26 cellular contexts compared by ENCODE assay signal in genomic region chr1:5504364-5504740, GRCh38.
DNase-seq lines count a peak whose midpoint lies in the region; ATAC-seq and TF ChIP-seq lines count a peak whose summit lies in the region.
"Had no signal": no experiment of that assay in that cellular context is flagged by ENCODE, and none has a peak within 500 bp of the region (broad histone marks: within the 10 kb centered on the region; RNA-seq: fewer than 3 reads in every experiment).

No MANE protein-coding gene starts in this region.

- H3K9me3 ChIP-seq in right cardiac atrium (ENCODE audit: control insufficient read depth, low read length), result no peaks in the 10 kb centered on the region
- H3K9me3 ChIP-seq in left lung, result no peaks in the 10 kb centered on the region
- H3K9me3 ChIP-seq: A549, pancreas, testis, vagina had no signal

- CTCF ChIA-PET in HEK293T (lab: Yijun Ruan, JAX), result no interaction called here

- H3K27ac ChIP-seq in right cardiac atrium (ENCODE audit: low read length) (no peak overlapping the region), left lung (no peak overlapping the region)
- H3K27ac ChIP-seq: A549, hepatocyte, pancreas, testis, vagina had no signal

- no peak for TF ChIP-seq CTCF in left lung (IDR thresholded peaks at IDR 0.05)

- 45% methylated on average over 8 of the region's 8 CpGs for WGBS in right cardiac atrium

- H3K4me3 ChIP-seq in right cardiac atrium (ENCODE audit: low read length) (no peak overlapping the region), left lung (no peak overlapping the region)
- H3K4me3 ChIP-seq: A549, hepatocyte, pancreas, testis, vagina had no signal

- POLR2A ChIA-PET in HEK293T (lab: Yijun Ruan, JAX), result no interaction called here

- intact Hi-C loops in right cardiac atrium (cut with DNase I), result loop anchor here in 1 of 4 donors (10.0 kb wide), 1 partner anchor 240 kb away; no protein-coding TSS in a partner anchor
- intact Hi-C loops in Right ventricle myocardium inferior (cut with DNase I), result no loop called here
- intact Hi-C loops in left lung (cut with DNase I), result no loop called here

- no peaks in the 10 kb centered on the region for H3K36me3 ChIP-seq in left lung
- H3K36me3 ChIP-seq: pancreas, vagina had no signal

- peak in 2 of 3 donors; percentile 58 to 73 for DNase-seq in right cardiac atrium
- DNase-seq in Right ventricle myocardium inferior (ENCODE audit: missing footprints), result no peak
- DNase-seq in astrocyte of the hippocampus (ENCODE audit: low read depth, low spot score), result peak; percentile 44
- DNase-seq in left lung, result peak; percentile 14 to 34
- DNase-seq in occipital lobe (lab: John Stamatoyannopoulos, UW), result no peak
- DNase-seq in NCI-H510A treated with DMSO at 0.1 percent for 48 hours (lab: John Stamatoyannopoulos, UW), result no peak
- DNase-seq in HEK293T (ENCODE audit: extremely low spot score), result no peak
- DNase-seq: activated B cell treated with CpG ODN at 0.5 μM for 24 hours; activated T-cell treated with anti-CD3 and anti-CD28 coated beads, Interleukin-2, amount 50 U/mL, for 48 hours; AML-193; CD8-positive, alpha-beta T cell; Kasumi-1; left colon; mesenchymal stem cell; NCI-H1436 treated with DMSO at 0.1 percent for 48 hours; NCI-H446 treated with DMSO at 0.1 percent for 48 hours; NCI-H82; pancreas; stimulated activated CD8-positive, alpha-beta memory T cell treated with anti-CD3 and anti-CD28 coated beads, Interleukin-4, amount 100 ng/mL, for 48 hours; testis had no signal

- peak; percentile 44 to 73 for ATAC-seq in right cardiac atrium
- no peak for ATAC-seq in Right ventricle myocardium inferior
- no peak for ATAC-seq in left lung
- no peak for ATAC-seq in GM18870 (IDR thresholded peaks at IDR 0.05; ENCODE audit: unreplicated experiment)
- ATAC-seq: CD8-positive, alpha-beta T cell; HepG2; left colon; SK-N-SH treated with all-trans-retinoic acid at 6 μM for 48 hours had no signal

- no peaks in the 10 kb centered on the region for H3K4me1 ChIP-seq in right cardiac atrium (ENCODE audit: control insufficient read depth, insufficient read depth, low read length)
- H3K4me1 ChIP-seq in left lung, result no peaks in the 10 kb centered on the region
- H3K4me1 ChIP-seq: A549, pancreas, testis had no signal

- H3K27me3 ChIP-seq in right cardiac atrium (ENCODE audit: control insufficient read depth, insufficient read depth) (no peaks in the 10 kb centered on the region), left lung (peaks cover 0 to 45% of the 10 kb centered on the region in 2 donors)
- H3K27me3 ChIP-seq: hepatocyte, pancreas, testis, vagina had no signal

TF ChIP-seq in HEK293T, 16 proteins besides CTCF, POLR2A, EP300 and RAD21:
- no peak for TF ChIP-seq ZNF384 (IDR thresholded peaks at IDR 0.05)
- no peak for TF ChIP-seq ELF4 (IDR thresholded peaks at IDR 0.05)
- TF ChIP-seq HDGF (IDR thresholded peaks at IDR 0.05; ENCODE audit: borderline replicate concordance), result no peak
- no peak for TF ChIP-seq SUZ12 (IDR thresholded peaks at IDR 0.05)
- TF ChIP-seq LEF1 (IDR thresholded peaks at IDR 0.05; ENCODE audit: borderline replicate concordance), result no peak
- no peak for TF ChIP-seq L3MBTL2 (conservative IDR thresholded peaks at IDR 0.05)
- no peak for TF ChIP-seq TARDBP (IDR thresholded peaks at IDR 0.05)
- no peak for TF ChIP-seq FOXA1 (IDR thresholded peaks at IDR 0.05)
- no peak for TF ChIP-seq ARNT (IDR thresholded peaks at IDR 0.05)
- TF ChIP-seq FOXK2 (IDR thresholded peaks at IDR 0.05), result no peak
- no peak for TF ChIP-seq SP1 (IDR thresholded peaks at IDR 0.05)
- no peak for TF ChIP-seq NFRKB (IDR thresholded peaks at IDR 0.05)
- no peak for TF ChIP-seq BHLHE40 (IDR thresholded peaks at IDR 0.05; ENCODE audit: borderline replicate concordance)
- TF ChIP-seq PKNOX1 (IDR thresholded peaks at IDR 0.05), result no peak
- no peak for TF ChIP-seq CTBP1 (IDR thresholded peaks at IDR 0.05; ENCODE audit: borderline replicate concordance)
- no peak for TF ChIP-seq FOXM1 (IDR thresholded peaks at IDR 0.05; ENCODE audit: borderline replicate concordance)

Comparison
In these comparisons a context has a peak if more than half of its experiments do, and no peak if none do; other contexts are left out.
1. ATAC-seq: peak in right cardiac atrium (2 of 2); none in Right ventricle myocardium inferior (single experiment), left lung (single experiment) and GM18870 (single experiment).
2. DNase-seq: peak in right cardiac atrium (2 of 3), astrocyte of the hippocampus (single experiment) and left lung (2 of 2); none in Right ventricle myocardium inferior (single experiment), occipital lobe (single experiment), NCI-H510A treated with DMSO at 0.1 percent for 48 hours (single experiment) and HEK293T (single experiment).